In the genomic region with DNA sequence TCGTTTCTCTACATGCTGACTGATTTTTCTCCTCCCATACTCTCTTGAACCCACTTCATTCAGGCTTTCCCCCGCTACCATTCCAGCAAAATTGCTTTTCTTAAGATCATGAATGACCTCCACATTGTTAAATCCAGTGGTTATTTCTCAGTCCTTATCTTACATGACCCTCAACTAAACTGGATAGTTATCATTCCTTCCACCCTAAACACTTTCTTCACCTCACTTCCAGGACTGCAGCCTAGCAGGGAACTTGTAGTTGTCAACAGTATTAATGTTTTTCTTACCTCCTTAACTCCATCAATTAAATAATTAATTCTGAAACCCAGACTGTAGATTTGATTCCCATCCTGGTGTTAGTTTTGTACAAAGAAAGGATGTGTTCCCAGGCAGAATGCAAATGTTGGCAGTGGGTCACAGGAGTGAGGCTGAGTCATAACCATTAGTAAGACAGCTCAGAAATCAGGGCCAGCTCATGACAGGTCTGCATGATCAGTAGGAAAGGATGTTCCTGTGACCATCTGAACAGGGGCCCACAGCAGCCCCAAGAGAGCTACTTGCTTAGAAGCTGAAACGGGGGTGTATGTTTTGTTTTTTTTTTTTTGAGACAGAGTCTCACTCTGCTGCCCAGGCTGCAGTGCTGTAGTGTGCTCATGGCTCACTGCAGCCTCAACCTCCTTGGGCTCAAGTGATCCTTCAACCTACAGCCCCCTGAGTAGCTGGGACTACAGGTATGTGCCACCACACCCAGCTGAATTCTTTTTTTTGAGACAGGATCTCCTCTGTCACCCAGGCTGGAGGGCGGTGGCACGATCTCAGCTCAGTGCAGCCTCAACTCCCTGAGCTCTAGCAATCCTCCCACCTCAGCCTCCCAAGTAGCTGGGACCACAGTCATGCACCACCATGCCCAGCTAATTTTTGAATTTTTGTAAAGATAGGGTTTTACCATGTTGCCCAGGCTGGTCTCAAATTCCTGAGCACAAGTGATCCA, we compare ENCODE assay signal across 9 cellular contexts. TPM values are rescaled to one million over a fixed set of nuclear protein-coding genes. Genes with fewer than 3 reads are reported as not detected.
DNase-seq lines count a peak whose midpoint lies in the region; ATAC-seq and TF ChIP-seq lines count a peak whose summit lies in the region.
"Had no signal": no experiment of that assay in that cellular context is flagged by ENCODE, and none has a peak within 500 bp of the region (broad histone marks: within the 10 kb centered on the region; RNA-seq: fewer than 3 reads in every experiment).

No MANE protein-coding gene starts in this region.

- H3K4me1 ChIP-seq in ACC112 (ENCODE audit: control insufficient read depth, insufficient read depth, low read length, unreplicated experiment) (peaks cover 20% of the 10 kb centered on the region), Panc1 (ENCODE audit: control insufficient read depth, insufficient read depth, low read length) (peaks cover 28% of the 10 kb centered on the region), gastroesophageal sphincter (peaks cover 0 to 6% (median 0%) of the 10 kb centered on the region in 3 donors), upper lobe of right lung (peaks cover 7% of the 10 kb centered on the region)

- H2AFZ ChIP-seq in ACC112 (ENCODE audit: low read length, unreplicated experiment) = peak overlapping the region; percentile 49

- CTCF ChIA-PET in Panc1 (lab: Charles Lee) = interaction anchor here (0.6 to 0.7 kb wide), 2 partner anchors 25 to 83 kb away, joined by 3 to 6 read pairs; no protein-coding TSS in a partner anchor

- no peaks in the 10 kb centered on the region for H3K36me3 ChIP-seq in ACC112 (ENCODE audit: insufficient read depth, low read length)
- H3K36me3 ChIP-seq in Panc1 (ENCODE audit: control insufficient read depth, insufficient read depth, low read length) = no peaks in the 10 kb centered on the region
- H3K36me3 ChIP-seq in gastroesophageal sphincter = no peaks in the 10 kb centered on the region
- no peaks in the 10 kb centered on the region for H3K36me3 ChIP-seq in upper lobe of right lung

- no peak for TF ChIP-seq EP300 in gastroesophageal sphincter (IDR thresholded peaks at IDR 0.05)

- intact Hi-C loops in Panc1 (cut with micrococcal nuclease; ENCODE audit: unreplicated experiment) (no loop called here), upper lobe of right lung (cut with DNase I) (no loop called here)

- WGBS in gastroesophageal sphincter (ENCODE audit: low coverage in 1 of 2), 2 donors = 42 to 50% methylated on average over 3 of the region's 5 CpGs

- in situ Hi-C loops in Panc1 (cut with HindIII; ENCODE audit: low pct_unique_long_range_greater_than_20kb, low sequenced_read_pairs) = no loop called here

- no peak overlapping the region; the same call in 1 of the 2 replicates for H3K27ac ChIP-seq in ACC112 (ENCODE audit: low read depth, low read length)
- peak overlapping the region; percentile 67 for H3K27ac ChIP-seq in Panc1 (ENCODE audit: low read length)
- H3K27ac ChIP-seq in gastroesophageal sphincter = no peak overlapping the region
- no peak overlapping the region for H3K27ac ChIP-seq in upper lobe of right lung

- H3K27me3 ChIP-seq in ACC112 (ENCODE audit: insufficient read depth, low read length) (no peaks in the 10 kb centered on the region), Panc1 (ENCODE audit: control insufficient read depth, insufficient read depth, low read length) (no peaks in the 10 kb centered on the region), gastroesophageal sphincter (peaks cover 20% of the 10 kb centered on the region), upper lobe of right lung (no peaks in the 10 kb centered on the region)

- H3K9me3 ChIP-seq in Panc1 (ENCODE audit: control insufficient read depth, insufficient read depth, low read depth, low read length) (no peaks in the 10 kb centered on the region), gastroesophageal sphincter (no peaks in the 10 kb centered on the region), upper lobe of right lung (no peaks in the 10 kb centered on the region)

- peak; percentile 84 for DNase-seq in Panc1 (ENCODE audit: low read depth, low spot score)
- DNase-seq in upper lobe of right lung = no peak
- no peak for DNase-seq in stimulated activated CD4-positive, alpha-beta T cell treated with anti-CD3 and anti-CD28 coated beads, Interleukin-2, amount 100 ng/mL, for 24 hours
- DNase-seq in NCI-H82 treated with DMSO at 0.1 percent for 48 hours (lab: John Stamatoyannopoulos, UW; ENCODE audit: unreplicated experiment) = no peak

- BruUV-seq in Panc1 (replicated peaks; lab: Mats Ljungman, UMichigan) = no TSS peak

- ATAC-seq in GM18520 (IDR thresholded peaks at IDR 0.05; ENCODE audit: unreplicated experiment) (peak; percentile 54), HG02885 (IDR thresholded peaks at IDR 0.05; ENCODE audit: poor library complexity, unreplicated experiment) (peak; percentile 76), Panc1 (peak; percentile 82), gastroesophageal sphincter (peak; percentile 80), upper lobe of right lung (peak; percentile 31)

- peak overlapping the region; percentile 65 for H3K4me3 ChIP-seq in ACC112 (ENCODE audit: low read depth, low read length)
- H3K4me3 ChIP-seq in Panc1 (ENCODE audit: low read depth in 2 of 2, low read length in 2 of 2) = no peak overlapping the region
- no peak overlapping the region for H3K4me3 ChIP-seq in gastroesophageal sphincter
- H3K4me3 ChIP-seq in upper lobe of right lung = no peak overlapping the region

- H3K79me2 ChIP-seq in ACC112 (ENCODE audit: control insufficient read depth, insufficient read depth, low read length, unreplicated experiment) = no peaks in the 10 kb centered on the region

- no peak for TF ChIP-seq CTCF in Panc1 (IDR thresholded peaks at IDR 0.05)
- no peak for TF ChIP-seq CTCF in gastroesophageal sphincter (IDR thresholded peaks at IDR 0.05)
- no peak for TF ChIP-seq CTCF in upper lobe of right lung (IDR thresholded peaks at IDR 0.05)

- no peak for TF ChIP-seq POLR2A in gastroesophageal sphincter (IDR thresholded peaks at IDR 0.05)

- POLR2A ChIA-PET in Panc1 (lab: Charles Lee) = no interaction called here

RNA-seq across cellular contexts. Expression of a gene that starts 9.1 kb away (rescaled TPM):
- 0.54 TPM for total RNA-seq in Panc1 (2021; ENCODE audit: unreplicated experiment)
- polyA plus RNA-seq in Panc1 (2012; ENCODE audit: insufficient read length) = 0.23 TPM
- total RNA-seq in gastroesophageal sphincter = under 1 TPM in 1 of 4 donors, not detected in 3; 0.54 TPM
- not detected for total RNA-seq in upper lobe of right lung
- total RNA-seq: H1 had no signal

Comparison
In these comparisons a context has a peak if more than half of its experiments do, and no peak if none do; other contexts are left out.
1. ATAC-seq: peak in every context shown above with its lines; median percentile 82 in Panc1; 80 in gastroesophageal sphincter; 76 in HG02885; 54 in GM18520; 31 in upper lobe of right lung.